10 cellular contexts compared by ENCODE assay signal in genomic region chr5:78771260-78772240, GRCh38.
DNase-seq lines count a peak whose midpoint lies in the region; ATAC-seq, FAIRE-seq and TF ChIP-seq lines count a peak whose summit lies in the region.
"Had no signal": no experiment of that assay in that cellular context is flagged by ENCODE, and none has a peak within 500 bp of the region (broad histone marks: within the 10 kb centered on the region; RNA-seq: fewer than 3 reads in every experiment).

No MANE protein-coding gene starts in this region.

- WGBS in gastroesophageal sphincter (ENCODE audit: low coverage in 1 of 2), 2 donors, result 54 to 55% methylated on average over 11 of the region's 13 CpGs

- H3K4me1 ChIP-seq in OCI-LY1 (ENCODE audit: insufficient read depth, low read length, severe bottlenecking), result peaks cover 33% of the 10 kb centered on the region
- peaks cover 15% of the 10 kb centered on the region for H3K4me1 ChIP-seq in endothelial cell of umbilical vein (ENCODE audit: control insufficient read depth, extremely low read depth, insufficient read depth, low read length)
- peaks cover 0 to 2% (median 0%) of the 10 kb centered on the region in 3 donors for H3K4me1 ChIP-seq in gastroesophageal sphincter

- H3K4me3 Mint-ChIP-seq in Calu3 (ENCODE audit: low read depth, unreplicated experiment) (no peak overlapping the region), nephron (no peak overlapping the region)
- H3K4me3 Mint-ChIP-seq: T-cell had no signal

- no peaks in the 10 kb centered on the region for H4K20me1 ChIP-seq in OCI-LY1 (ENCODE audit: insufficient read depth, low read length)
- no peaks in the 10 kb centered on the region for H4K20me1 ChIP-seq in endothelial cell of umbilical vein (replicated peaks; ENCODE audit: control insufficient read depth, extremely low read depth, insufficient read depth, low read length)

- dilution Hi-C loops in endothelial cell of umbilical vein (cut with MboI; ENCODE audit: extremely low pct_ligation_motif_present, low sequenced_read_pairs), result no loop called here

- in situ Hi-C loops in G401 (cut with HindIII; ENCODE audit: low sequenced_read_pairs), result no loop called here

- H3K36me3 Mint-ChIP-seq in Calu3 (ENCODE audit: insufficient read depth, unreplicated experiment) (no peaks in the 10 kb centered on the region), nephron (ENCODE audit: low read depth) (peaks cover 4% of the 10 kb centered on the region)

- no peaks in the 10 kb centered on the region for H3K36me3 ChIP-seq in OCI-LY1 (ENCODE audit: insufficient read depth, low read length)
- no peaks in the 10 kb centered on the region for H3K36me3 ChIP-seq in endothelial cell of umbilical vein (ENCODE audit: control insufficient read depth in 2 of 2, extremely low read depth in 1 of 2, insufficient read depth in 2 of 2, low read length in 2 of 2)
- H3K36me3 ChIP-seq in gastroesophageal sphincter, result no peaks in the 10 kb centered on the region

- H3K4me1 Mint-ChIP-seq in Calu3 (ENCODE audit: low read depth, unreplicated experiment) (peaks cover 8% of the 10 kb centered on the region), nephron (peaks cover 5% of the 10 kb centered on the region)

- peak overlapping the region; percentile 29; the same call in 1 of the 2 replicates for H2AFZ ChIP-seq in OCI-LY1 (ENCODE audit: low read length)
- peak overlapping the region; percentile 75 for H2AFZ ChIP-seq in endothelial cell of umbilical vein (ENCODE audit: low read depth, low read length)

- no peak for TF ChIP-seq CTCF in Calu3 (IDR thresholded peaks at IDR 0.05; ENCODE audit: unreplicated experiment)
- TF ChIP-seq CTCF in OCI-LY1 (IDR thresholded peaks at IDR 0.05; ENCODE audit: low read length), result no peak
- no peak for TF ChIP-seq CTCF in endothelial cell of umbilical vein (IDR thresholded peaks at IDR 0.05; ENCODE audit: extremely low read depth in 1 of 2, insufficient read depth in 1 of 2, low read depth in 1 of 2, low read length in 2 of 2)
- no peak for TF ChIP-seq CTCF in nephron (IDR thresholded peaks at IDR 0.05; ENCODE audit: unreplicated experiment in 3 of 3)
- TF ChIP-seq CTCF in gastroesophageal sphincter (IDR thresholded peaks at IDR 0.05), result no peak

- H3K9me2 ChIP-seq in OCI-LY1 (ENCODE audit: low read depth, low read length), result no peaks in the 10 kb centered on the region

- H3K9me3 Mint-ChIP-seq in Calu3 (ENCODE audit: low read depth, unreplicated experiment), result no peaks in the 10 kb centered on the region
- peaks cover 2% of the 10 kb centered on the region for H3K9me3 Mint-ChIP-seq in nephron
- H3K9me3 Mint-ChIP-seq: T-cell had no signal

- FAIRE-seq in endothelial cell of umbilical vein (lab: Jason Lieb, UNC), result peak; percentile 79

- BruUV-seq in Calu3 (replicated peaks; lab: Mats Ljungman, UMichigan) (no TSS peak), endothelial cell of umbilical vein (replicated peaks; lab: Mats Ljungman, UMichigan) (TSS peak; percentile 60)

- no peak overlapping the region for H3K27ac Mint-ChIP-seq in Calu3 (ENCODE audit: unreplicated experiment)
- peak overlapping the region in 2 of 3 experiments; percentile 56 to 58 for H3K27ac Mint-ChIP-seq in nephron

- H3K79me2 ChIP-seq in OCI-LY1 (ENCODE audit: insufficient read depth, low read length) (no peaks in the 10 kb centered on the region), endothelial cell of umbilical vein (ENCODE audit: control insufficient read depth, insufficient read depth, low read length) (no peaks in the 10 kb centered on the region)

- H3F3A ChIP-seq in OCI-LY1 (ENCODE audit: insufficient read depth, low read length), result no peaks in the 10 kb centered on the region

- no peak for TF ChIP-seq EP300 in gastroesophageal sphincter (IDR thresholded peaks at IDR 0.05)

- H3K9me1 ChIP-seq in endothelial cell of umbilical vein (replicated peaks; ENCODE audit: control insufficient read depth, extremely low read depth, insufficient read depth, low read length), result no peaks in the 10 kb centered on the region

- H3K27me3 ChIP-seq in OCI-LY1 (ENCODE audit: insufficient read depth, low read length) (no peaks in the 10 kb centered on the region), endothelial cell of umbilical vein (ENCODE audit: control insufficient read depth in 2 of 2, insufficient read depth in 2 of 2, low read length in 2 of 2) (no peaks in the 10 kb centered on the region), gastroesophageal sphincter (no peaks in the 10 kb centered on the region)

- TF ChIP-seq POLR2A in endothelial cell of umbilical vein (IDR thresholded peaks at IDR 0.05; ENCODE audit: low read depth, low read length) (no peak), gastroesophageal sphincter (IDR thresholded peaks at IDR 0.05) (no peak)

- H3K27me3 Mint-ChIP-seq in Calu3 (ENCODE audit: unreplicated experiment), result peaks cover under 1% of the 10 kb centered on the region
- H3K27me3 Mint-ChIP-seq in nephron (ENCODE audit: low read depth), result peaks cover 11% of the 10 kb centered on the region

- peak overlapping the region; percentile 46 for H3K4me2 ChIP-seq in OCI-LY1 (ENCODE audit: low read length)
- peak overlapping the region; percentile 77 for H3K4me2 ChIP-seq in endothelial cell of umbilical vein (ENCODE audit: insufficient read depth, low read length)

- peak overlapping the region; percentile 48 for H3K27ac ChIP-seq in OCI-LY1 (ENCODE audit: low read depth, low read length, poor library complexity, severe bottlenecking)
- peak overlapping the region; percentile 73 for H3K27ac ChIP-seq in endothelial cell of umbilical vein (ENCODE audit: insufficient read depth, low read depth, low read length)
- no peak overlapping the region for H3K27ac ChIP-seq in gastroesophageal sphincter
- H3K27ac ChIP-seq in substantia nigra (ENCODE audit: low read depth, low read length, poor library complexity, severe bottlenecking), result no peak overlapping the region

- POLR2A ChIA-PET in endothelial cell of umbilical vein (lab: Charles Lee), result no interaction called here

- CTCF ChIA-PET in Calu3 (lab: Charles Lee) (no interaction called here), endothelial cell of umbilical vein (lab: Charles Lee) (interaction anchor here (0.7 to 1.5 kb wide), 6 partner anchors 9 to 304 kb away, joined by 3 to 4 read pairs (median 3); no protein-coding TSS in a partner anchor)

- H3K4me3 ChIP-seq in OCI-LY1 (ENCODE audit: low read depth, low read length, poor library complexity, severe bottlenecking), result no peak overlapping the region
- peak overlapping the region in 1 of 3 experiments; percentile 10 for H3K4me3 ChIP-seq in endothelial cell of umbilical vein (replicated peaks in 1 of 3; ENCODE audit: insufficient read depth in 1 of 3, low read depth in 1 of 3, low read length in 3 of 3)
- H3K4me3 ChIP-seq in gastroesophageal sphincter, result no peak overlapping the region

- H3K9me3 ChIP-seq in OCI-LY1 (ENCODE audit: low read length) (no peaks in the 10 kb centered on the region), endothelial cell of umbilical vein (replicated peaks; ENCODE audit: control insufficient read depth, insufficient read depth, low read length) (no peaks in the 10 kb centered on the region), gastroesophageal sphincter (no peaks in the 10 kb centered on the region)

- DNase-seq in Calu3, result peak; percentile 24
- peak; percentile 91 for DNase-seq in endothelial cell of umbilical vein (ENCODE audit: low read depth, low spot score)
- DNase-seq in G401 (ENCODE audit: low spot score), result no peak
- no peak for DNase-seq in substantia nigra (lab: John Stamatoyannopoulos, UW)
- DNase-seq in dedifferentiated amniotic fluid mesenchymal stem cell (ENCODE audit: extremely low spot score), result no peak
- DNase-seq: NCI-H774, T-cell had no signal

- ATAC-seq in gastroesophageal sphincter, result no peak

- H3K9ac ChIP-seq in OCI-LY1 (ENCODE audit: low read length) (peak overlapping the region; percentile 25; the same call in 1 of the 2 replicates), endothelial cell of umbilical vein (replicated peaks; ENCODE audit: extremely low read depth, insufficient read depth, low read length) (peak overlapping the region; percentile 65)

- intact Hi-C loops in Calu3 (cut with micrococcal nuclease; ENCODE audit: unreplicated experiment), result no loop called here
- intact Hi-C loops in endothelial cell of umbilical vein (cut with micrococcal nuclease), result loop anchor here (2.0 kb wide), 1 partner anchor 245 kb away; no protein-coding TSS in a partner anchor

TF ChIP-seq in endothelial cell of umbilical vein, 7 proteins besides CTCF, POLR2A, EP300 and RAD21:
- TF ChIP-seq FOS (IDR thresholded peaks at IDR 0.05; ENCODE audit: borderline replicate concordance, insufficient read depth, low read length) (peak; percentile 7), EZH2 (IDR thresholded peaks at IDR 0.05; ENCODE audit: borderline replicate concordance, low read depth, low read length, severe bottlenecking) (no peak), GATA2 (IDR thresholded peaks at IDR 0.05; ENCODE audit: insufficient read depth, insufficient read length, low read depth, low read length) (no peak), MYC (IDR thresholded peaks at IDR 0.05; ENCODE audit: low read depth, low read length) (no peak), JUN (IDR thresholded peaks at IDR 0.05; ENCODE audit: borderline replicate concordance, insufficient read depth, insufficient read length, low read depth) (peak; percentile 32), POLR2AphosphoS5 (IDR thresholded peaks at IDR 0.05; ENCODE audit: insufficient read depth, low read depth, low read length) (peak; percentile 27)
- TF ChIP-seq, protein P1, sequence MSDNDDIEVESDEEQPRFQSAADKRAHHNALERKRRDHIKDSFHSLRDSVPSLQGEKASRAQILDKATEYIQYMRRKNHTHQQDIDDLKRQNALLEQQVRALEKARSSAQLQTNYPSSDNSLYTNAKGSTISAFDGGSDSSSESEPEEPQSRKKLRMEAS (IDR thresholded peaks at IDR 0.05; ENCODE audit: insufficient read depth, insufficient read length), result no peak

Comparison
In these comparisons a context has a peak if more than half of its experiments do, and no peak if none do; other contexts are left out.
1. DNase-seq: peak in Calu3 (single experiment) and endothelial cell of umbilical vein (single experiment); none in G401 (single experiment), substantia nigra (0 of 49) and dedifferentiated amniotic fluid mesenchymal stem cell (single experiment).
2. H3K27ac ChIP-seq: peak in OCI-LY1 (single experiment) and endothelial cell of umbilical vein (single experiment); none in gastroesophageal sphincter (0 of 4) and substantia nigra (single experiment).